17 cellular contexts compared by ENCODE assay signal in the genomic region with DNA sequence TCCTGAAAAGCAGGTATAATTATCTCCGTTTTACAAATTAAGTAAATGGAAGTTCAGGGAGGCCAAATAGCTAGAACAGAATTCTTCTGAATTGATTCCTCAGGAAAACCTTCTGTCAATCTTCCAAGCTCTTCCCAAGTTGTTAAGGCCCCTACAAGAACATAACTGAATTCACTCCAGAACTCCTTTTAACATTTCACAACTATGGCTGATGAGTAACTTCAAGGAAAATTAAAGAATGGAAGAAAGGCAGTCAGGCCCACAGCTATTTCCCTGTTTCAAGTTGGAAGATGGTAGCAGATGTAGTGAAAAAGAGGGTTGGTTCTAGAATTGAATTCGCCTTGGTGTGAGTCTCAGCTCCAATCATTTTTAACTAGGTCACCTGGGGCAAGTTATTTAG. TPM values are rescaled to one million over a fixed set of nuclear protein-coding genes. Genes with fewer than 3 reads are reported as not detected.
DNase-seq lines count a peak whose midpoint lies in the region; FAIRE-seq and TF ChIP-seq lines count a peak whose summit lies in the region.
"Had no signal": no experiment of that assay in that cellular context is flagged by ENCODE, and none has a peak within 500 bp of the region (broad histone marks: within the 10 kb centered on the region; RNA-seq: fewer than 3 reads in every experiment).

No MANE protein-coding gene starts in this region.

- H3K9me3 ChIP-seq in adipocyte (ENCODE audit: control insufficient read depth, low read length) (no peaks in the 10 kb centered on the region), osteoblast (ENCODE audit: low read depth, low read length) (no peaks in the 10 kb centered on the region), HAP-1 (no peaks in the 10 kb centered on the region)

- H3K4me2 ChIP-seq in osteoblast (ENCODE audit: insufficient read depth, low read length): peak overlapping the region; percentile 5

- TF ChIP-seq CTCF in fibroblast of the aortic adventitia (IDR thresholded peaks at IDR 0.05; ENCODE audit: insufficient read depth, low read length) (no peak), osteoblast (IDR thresholded peaks at IDR 0.05; ENCODE audit: extremely low read depth, low read depth, low read length) (no peak)

- H3K27ac ChIP-seq in osteoblast (ENCODE audit: low read depth, low read length): no peak overlapping the region

- no peaks in the 10 kb centered on the region for H3K27me3 ChIP-seq in adipocyte (replicated peaks; ENCODE audit: control insufficient read depth, insufficient read depth, low read length)
- no peaks in the 10 kb centered on the region for H3K27me3 ChIP-seq in osteoblast (ENCODE audit: insufficient read depth, low read length)
- no peaks in the 10 kb centered on the region for H3K27me3 ChIP-seq in HAP-1 (ENCODE audit: low read depth)

- FAIRE-seq in HTR-8/SVneo (lab: Jason Lieb, UNC): no peak
- FAIRE-seq: GM12891, HepG2 had no signal

- H3K9ac ChIP-seq in adipocyte (ENCODE audit: low read length): no peak overlapping the region

- peak; percentile 18 for DNase-seq in AG08395 (ENCODE audit: low spot score)
- DNase-seq in adipocyte (ENCODE audit: low read depth): peak; percentile 34
- DNase-seq in fibroblast of the aortic adventitia (ENCODE audit: low read depth): peak; percentile 54
- no peak for DNase-seq in osteoblast (ENCODE audit: insufficient read length, low spot score, missing footprints)
- no peak for DNase-seq in HTR-8/SVneo (ENCODE audit: insufficient read length, low spot score)
- no peak for DNase-seq in COLO829 (ENCODE audit: low spot score)
- no peak for DNase-seq in HAP-1 (ENCODE audit: low spot score in 2 of 2)
- DNase-seq in NOMO-1 treated with dmso at 0.1 percent for 144 hours (lab: John Stamatoyannopoulos, UW; ENCODE audit: unreplicated experiment): no peak
- DNase-seq: 8988T; C1 segment of cervical spinal cord; CD4-positive, alpha-beta T cell; DMS79; GOT3; HCEC 1CT; HFFc6 had no signal

- peaks cover 78% of the 10 kb centered on the region for H3K79me2 ChIP-seq in osteoblast (ENCODE audit: insufficient read depth, low read length)

- H3K4me1 ChIP-seq in adipocyte (ENCODE audit: control insufficient read depth, insufficient read depth, low read length) (peaks cover 29% of the 10 kb centered on the region), osteoblast (ENCODE audit: insufficient read depth, low read length) (peaks cover 21% of the 10 kb centered on the region), HAP-1 (peaks cover 24% of the 10 kb centered on the region)

- peaks cover 22% of the 10 kb centered on the region for H4K20me1 ChIP-seq in osteoblast (ENCODE audit: insufficient read depth, low read length)

- in situ Hi-C loops in HAP-1 (cut with MboI; ENCODE audit: low sequenced_read_pairs): no loop called here

- H3K36me3 ChIP-seq in adipocyte (ENCODE audit: control insufficient read depth, insufficient read depth, low read length, severe bottlenecking) (peaks cover 38% of the 10 kb centered on the region), osteoblast (ENCODE audit: insufficient read depth, low read length) (peaks cover 6% of the 10 kb centered on the region), HAP-1 (replicated peaks) (peaks cover 6% of the 10 kb centered on the region)

- H3K4me3 ChIP-seq in adipocyte (ENCODE audit: low read length): peak overlapping the region; percentile 58
- no peak overlapping the region for H3K4me3 ChIP-seq in fibroblast of the aortic adventitia (ENCODE audit: low read depth, low read length)
- H3K4me3 ChIP-seq in osteoblast (ENCODE audit: insufficient read depth, low read length): no peak overlapping the region
- no peak overlapping the region for H3K4me3 ChIP-seq in HAP-1

- H2AFZ ChIP-seq in osteoblast (ENCODE audit: low read length): no peak overlapping the region

RNA-seq across cellular contexts. Expression of a gene that starts 15.9 kb away (rescaled TPM):
- total RNA-seq in fibroblast of the aortic adventitia (ENCODE audit: low replicate concordance) (80.3 and 134 TPM in 2 replicates), osteoblast (99.5 and 108 TPM in 2 replicates)

Comparison
In these comparisons a context has a peak if more than half of its experiments do, and no peak if none do; other contexts are left out.
1. DNase-seq: peak in AG08395 (single experiment), adipocyte (single experiment) and fibroblast of the aortic adventitia (single experiment); none in osteoblast (single experiment), HTR-8/SVneo (single experiment), COLO829 (single experiment), HAP-1 (0 of 2) and NOMO-1 treated with dmso at 0.1 percent for 144 hours (single experiment).